Comparison of ENCODE assay signal across 24 cellular contexts in genomic region chr2:217661378-217661777, GRCh38.
DNase-seq lines count a peak whose midpoint lies in the region; ATAC-seq and TF ChIP-seq lines count a peak whose summit lies in the region.
"Had no signal": no experiment of that assay in that cellular context is flagged by ENCODE, and none has a peak within 500 bp of the region (broad histone marks: within the 10 kb centered on the region; RNA-seq: fewer than 3 reads in every experiment).

No MANE protein-coding gene starts in this region.

- H3K27me3 Mint-ChIP-seq in naive thymus-derived CD8-positive, alpha-beta T cell: peaks cover 0 to 12% (median 0%) of the 10 kb centered on the region in 5 donors
- H3K27me3 Mint-ChIP-seq: activated CD4-positive, alpha-beta T cell treated with anti-CD3 and anti-CD28 coated beads, Interleukin-2, amount 10 ng/mL, durations not matched to agents 7 days and 5 days had no signal

- intact Hi-C loops in sciatic nerve (cut with DNase I): no loop called here
- intact Hi-C loops in vagina (cut with DNase I): no loop called here

- H3K4me3 ChIP-seq in adipocyte (ENCODE audit: low read length): no peak overlapping the region
- H3K4me3 ChIP-seq in vagina: no peak overlapping the region
- no peak overlapping the region for H3K4me3 ChIP-seq in coronary artery

- DNase-seq in adipocyte (ENCODE audit: low read depth) (no peak), fibroblast of peridontal ligament (ENCODE audit: extremely low read depth) (peak; percentile 71), sciatic nerve (ENCODE audit: low spot score) (no peak), vagina (ENCODE audit: extremely low spot score in 2 of 2) (no peak), DMS79 (lab: John Stamatoyannopoulos, UW) (no peak), coronary artery (ENCODE audit: low spot score) (no peak)
- DNase-seq in naive thymus-derived CD8-positive, alpha-beta T cell: no peak
- DNase-seq: activated CD4-positive, alpha-beta T cell treated with anti-CD3 and anti-CD28 coated beads, Interleukin-2, amount 10 ng/mL, durations not matched to agents 7 days and 5 days; activated effector memory CD4-positive, alpha-beta T cell treated with anti-CD3 and anti-CD28 coated beads, Interleukin-2, amount 50 U/mL, for 16 hours; activated T-cell treated with anti-CD3 and anti-CD28 coated beads, Interleukin-2, amount 50 U/mL, for 24 hours; dermis blood vessel endothelial cell; endodermal cell; GDM1; hippocampal formation; mammary epithelial cell; NCI-H146; NCI-H2107; NCI-H446 treated with DMSO at 0.1 percent for 48 hours; NCI-H774; stimulated activated CD4-positive, alpha-beta T cell treated with anti-CD3 and anti-CD28 coated beads, Interleukin-2, amount 100 ng/mL, for 24 hours; stimulated activated naive CD8-positive, alpha-beta T cell treated with anti-CD3 and anti-CD28 coated beads, Interleukin-15, Interleukin-2, amounts not matched to agents 100 U/mL and 50 U/mL, for 24 hours had no signal

- H3K27ac ChIP-seq in vagina (peak overlapping the region; percentile 55), coronary artery (peak overlapping the region in 1 of 2 donors; percentile 47)
- H3K27ac ChIP-seq: parathyroid adenoma had no signal

- POLR2A ChIA-PET in naive thymus-derived CD8-positive, alpha-beta T cell (lab: Charles Lee): no interaction called here

- no peak for TF ChIP-seq POLR2A in vagina (IDR thresholded peaks at IDR 0.05)

- peaks cover 11 to 20% (median 15%) of the 10 kb centered on the region in 4 donors for H3K4me1 Mint-ChIP-seq in naive thymus-derived CD8-positive, alpha-beta T cell
- H3K4me1 Mint-ChIP-seq: neural crest cell had no signal

- no peaks in the 10 kb centered on the region for H3K9me3 ChIP-seq in adipocyte (ENCODE audit: control insufficient read depth, low read length)
- no peaks in the 10 kb centered on the region for H3K9me3 ChIP-seq in vagina

- ATAC-seq in sciatic nerve: peak; percentile 42
- ATAC-seq in naive thymus-derived CD8-positive, alpha-beta T cell: no peak
- ATAC-seq: esophagus mucosa; stimulated activated naive CD8-positive, alpha-beta T cell treated with anti-CD3 and anti-CD28 coated beads, Interleukin-15, Interleukin-2, amounts not matched to agents 100 U/mL and 50 U/mL, for 24 hours had no signal

- no peaks in the 10 kb centered on the region for H3K36me3 Mint-ChIP-seq in naive thymus-derived CD8-positive, alpha-beta T cell

- peak overlapping the region in 2 of 10 donors; percentile 8 to 45 for H3K27ac Mint-ChIP-seq in naive thymus-derived CD8-positive, alpha-beta T cell
- H3K27ac Mint-ChIP-seq: activated CD4-positive, alpha-beta T cell treated with anti-CD3 and anti-CD28 coated beads, Interleukin-2, amount 10 ng/mL, durations not matched to agents 7 days and 5 days; activated T-cell treated with anti-CD3 and anti-CD28 coated beads, Interleukin-2, amount 50 U/mL, for 24 hours; endodermal cell had no signal

- H3K9ac ChIP-seq in adipocyte (ENCODE audit: low read length): peak overlapping the region; percentile 66
- H3K9ac ChIP-seq: parathyroid adenoma had no signal

- H3K27me3 ChIP-seq in adipocyte (replicated peaks; ENCODE audit: control insufficient read depth, insufficient read depth, low read length) (no peaks in the 10 kb centered on the region), vagina (no peaks in the 10 kb centered on the region)

- H3K4me1 ChIP-seq in adipocyte (ENCODE audit: control insufficient read depth, insufficient read depth, low read length) (peaks cover 49% of the 10 kb centered on the region), vagina (peaks cover 27% of the 10 kb centered on the region)

- no peaks in the 10 kb centered on the region for H3K36me3 ChIP-seq in adipocyte (ENCODE audit: control insufficient read depth, insufficient read depth, low read length, severe bottlenecking)
- H3K36me3 ChIP-seq in vagina: no peaks in the 10 kb centered on the region

- no peak for TF ChIP-seq CTCF in vagina (IDR thresholded peaks at IDR 0.05)
- TF ChIP-seq CTCF in coronary artery (IDR thresholded peaks at IDR 0.05): no peak

- H3K4me3 Mint-ChIP-seq in naive thymus-derived CD8-positive, alpha-beta T cell: no peak overlapping the region
- H3K4me3 Mint-ChIP-seq: activated CD4-positive, alpha-beta T cell treated with anti-CD3 and anti-CD28 coated beads, Interleukin-2, amount 10 ng/mL, durations not matched to agents 7 days and 5 days; activated T-cell treated with anti-CD3 and anti-CD28 coated beads, Interleukin-2, amount 50 U/mL, for 24 hours; endodermal cell; neural crest cell had no signal

- H3K9me3 Mint-ChIP-seq in naive thymus-derived CD8-positive, alpha-beta T cell: peaks cover 0 to 5% (median 0%) of the 10 kb centered on the region in 9 donors
- H3K9me3 Mint-ChIP-seq: activated T-cell treated with anti-CD3 and anti-CD28 coated beads, Interleukin-2, amount 50 U/mL, for 24 hours; endodermal cell; neural crest cell had no signal
